Comparison of ENCODE assay signal across 25 cellular contexts in genomic region chr12:85356596-85357385, GRCh38.
DNase-seq lines count a peak whose midpoint lies in the region; ATAC-seq, FAIRE-seq and TF ChIP-seq lines count a peak whose summit lies in the region.
"Had no signal": no experiment of that assay in that cellular context is flagged by ENCODE, and none has a peak within 500 bp of the region (broad histone marks: within the 10 kb centered on the region; RNA-seq: fewer than 3 reads in every experiment).

No MANE protein-coding gene starts in this region.

- TF ChIP-seq POLR2A in endothelial cell of umbilical vein (IDR thresholded peaks at IDR 0.05; ENCODE audit: low read depth, low read length), result no peak

- H3K27ac Mint-ChIP-seq in GM23338 (peak overlapping the region; percentile 78; the same call in 1 of the 2 replicates), progenitor cell of endocrine pancreas (peak overlapping the region; percentile 17)
- H3K27ac Mint-ChIP-seq: CD4-positive, CD25-positive, alpha-beta regulatory T cell had no signal

- H3K4me3 ChIP-seq in GM23338 (no peak overlapping the region), RWPE2 (ENCODE audit: severe bottlenecking) (no peak overlapping the region), endothelial cell of umbilical vein (replicated peaks in 1 of 3; ENCODE audit: insufficient read depth in 1 of 3, low read depth in 1 of 3, low read length in 3 of 3) (no peak overlapping the region)
- H3K4me3 ChIP-seq: K562, Peyer's patch had no signal

- no peaks in the 10 kb centered on the region for H3K9me3 ChIP-seq in RWPE2 (ENCODE audit: severe bottlenecking)
- H3K9me3 ChIP-seq in endothelial cell of umbilical vein (replicated peaks; ENCODE audit: control insufficient read depth, insufficient read depth, low read length), result no peaks in the 10 kb centered on the region
- H3K9me3 ChIP-seq: Caco-2, Peyer's patch had no signal

- CTCF ChIA-PET in endothelial cell of umbilical vein (lab: Charles Lee), result interaction anchor here (1.2 to 2.2 kb wide), 8 partner anchors 12 to 50 kb away, joined by 3 to 8 read pairs (median 4); no protein-coding TSS in a partner anchor

- H4K20me1 ChIP-seq in GM23338 (replicated peaks; ENCODE audit: insufficient read depth) (no peaks in the 10 kb centered on the region), endothelial cell of umbilical vein (replicated peaks; ENCODE audit: control insufficient read depth, extremely low read depth, insufficient read depth, low read length) (no peaks in the 10 kb centered on the region)

- H3K27me3 Mint-ChIP-seq in GM23338 (ENCODE audit: insufficient read depth, low read depth, poor library complexity), result no peaks in the 10 kb centered on the region
- H3K27me3 Mint-ChIP-seq in progenitor cell of endocrine pancreas, result no peaks in the 10 kb centered on the region
- H3K27me3 Mint-ChIP-seq: CD4-positive, CD25-positive, alpha-beta regulatory T cell had no signal

- intact Hi-C loops in endothelial cell of umbilical vein (cut with micrococcal nuclease), result no loop called here

- H3K4me1 Mint-ChIP-seq in GM23338 (peaks cover 20% of the 10 kb centered on the region), progenitor cell of endocrine pancreas (ENCODE audit: low read depth) (peaks cover 35% of the 10 kb centered on the region)
- H3K4me1 Mint-ChIP-seq: CD4-positive, CD25-positive, alpha-beta regulatory T cell had no signal

- no peak for TF ChIP-seq CTCF in GM23338 (conservative IDR thresholded peaks at IDR 0.05; ENCODE audit: low read depth in 2 of 2)
- no peak for TF ChIP-seq CTCF in RWPE2 (IDR thresholded peaks at IDR 0.05; ENCODE audit: poor library complexity, severe bottlenecking)
- no peak for TF ChIP-seq CTCF in endothelial cell of umbilical vein (IDR thresholded peaks at IDR 0.05; ENCODE audit: extremely low read depth in 1 of 2, insufficient read depth in 1 of 2, low read depth in 1 of 2, low read length in 2 of 2)
- TF ChIP-seq CTCF in progenitor cell of endocrine pancreas (IDR thresholded peaks at IDR 0.05; ENCODE audit: unreplicated experiment), result no peak

- DNase-seq in GM23338 (ENCODE audit: low spot score) (no peak), RWPE2 (ENCODE audit: low spot score) (no peak), endothelial cell of umbilical vein (ENCODE audit: low read depth, low spot score) (peak; percentile 87), progenitor cell of endocrine pancreas (ENCODE audit: low spot score, unreplicated experiment) (no peak), NCI-H1092 treated with DMSO at 0.1 percent for 48 hours (lab: John Stamatoyannopoulos, UW) (no peak), COLO668 (lab: John Stamatoyannopoulos, UW; ENCODE audit: unreplicated experiment) (no peak), SW 1271 (lab: John Stamatoyannopoulos, UW) (no peak)
- DNase-seq: CD4-positive, CD25-positive, alpha-beta regulatory T cell; DMS 273 treated with DMSO at 0.1 percent for 48 hours; DND-41; H7; NCI-H1105; NCI-H146; NCI-H2029; NCI-H2227 treated with DMSO at 0.1 percent for 48 hours; NCI-H510A; NCI-H748 treated with DMSO at 0.1 percent for 48 hours; Peyer's patch had no signal

- peaks cover 18% of the 10 kb centered on the region for H3K4me1 ChIP-seq in GM23338 (ENCODE audit: insufficient read depth)
- peaks cover 7% of the 10 kb centered on the region for H3K4me1 ChIP-seq in RWPE2 (ENCODE audit: insufficient read depth, poor library complexity, severe bottlenecking)
- peaks cover 15% of the 10 kb centered on the region for H3K4me1 ChIP-seq in endothelial cell of umbilical vein (ENCODE audit: control insufficient read depth, extremely low read depth, insufficient read depth, low read length)
- H3K4me1 ChIP-seq: Peyer's patch had no signal

- POLR2A ChIA-PET in endothelial cell of umbilical vein (lab: Charles Lee), result no interaction called here

- ATAC-seq in GM23338 (no peak), RWPE2 (ENCODE audit: low read depth) (peak; percentile 81), GM19035 (IDR thresholded peaks at IDR 0.05; ENCODE audit: unreplicated experiment) (no peak)
- ATAC-seq: HepG2, K562, Right ventricle myocardium inferior had no signal

- H3K36me3 Mint-ChIP-seq in GM23338 (ENCODE audit: low read depth), result no peaks in the 10 kb centered on the region
- H3K36me3 Mint-ChIP-seq in progenitor cell of endocrine pancreas (ENCODE audit: insufficient read depth), result peaks cover 4% of the 10 kb centered on the region
- H3K36me3 Mint-ChIP-seq: CD4-positive, CD25-positive, alpha-beta regulatory T cell had no signal

- no peaks in the 10 kb centered on the region for H3K9me1 ChIP-seq in endothelial cell of umbilical vein (replicated peaks; ENCODE audit: control insufficient read depth, extremely low read depth, insufficient read depth, low read length)

- H3K9me3 Mint-ChIP-seq in GM23338 (no peaks in the 10 kb centered on the region), progenitor cell of endocrine pancreas (ENCODE audit: low read depth) (peaks cover 11% of the 10 kb centered on the region)

- H3K79me2 ChIP-seq in GM23338 (replicated peaks; ENCODE audit: insufficient read depth) (no peaks in the 10 kb centered on the region), endothelial cell of umbilical vein (ENCODE audit: control insufficient read depth, insufficient read depth, low read length) (no peaks in the 10 kb centered on the region)

- H3K4me3 Mint-ChIP-seq in GM23338 (no peak overlapping the region), progenitor cell of endocrine pancreas (ENCODE audit: low read depth) (no peak overlapping the region)
- H3K4me3 Mint-ChIP-seq: CD4-positive, CD25-positive, alpha-beta regulatory T cell had no signal

- no peak overlapping the region for H3K9ac ChIP-seq in endothelial cell of umbilical vein (replicated peaks; ENCODE audit: extremely low read depth, insufficient read depth, low read length)

- H3K27me3 ChIP-seq in GM23338 (ENCODE audit: insufficient read depth) (no peaks in the 10 kb centered on the region), RWPE2 (ENCODE audit: insufficient read depth, poor library complexity, severe bottlenecking) (no peaks in the 10 kb centered on the region), endothelial cell of umbilical vein (ENCODE audit: control insufficient read depth in 2 of 2, insufficient read depth in 2 of 2, low read length in 2 of 2) (no peaks in the 10 kb centered on the region)
- H3K27me3 ChIP-seq: Peyer's patch had no signal

- H3K9me2 ChIP-seq in GM23338 (ENCODE audit: insufficient read depth), result no peaks in the 10 kb centered on the region

- H3K4me2 ChIP-seq in GM23338, result peak overlapping the region; percentile 13; the same call in 1 of the 2 replicates
- H3K4me2 ChIP-seq in endothelial cell of umbilical vein (ENCODE audit: insufficient read depth, low read length), result peak overlapping the region; percentile 38

- no TSS peak for BruUV-seq in endothelial cell of umbilical vein (replicated peaks; lab: Mats Ljungman, UMichigan)

- no peak overlapping the region for H2AFZ ChIP-seq in GM23338
- peak overlapping the region; percentile 76 for H2AFZ ChIP-seq in endothelial cell of umbilical vein (ENCODE audit: low read depth, low read length)

- H3K27ac ChIP-seq in GM23338 (ENCODE audit: low read depth) (no peak overlapping the region), RWPE2 (ENCODE audit: poor library complexity, severe bottlenecking) (no peak overlapping the region), endothelial cell of umbilical vein (ENCODE audit: insufficient read depth, low read depth, low read length) (peak overlapping the region; percentile 40)
- H3K27ac ChIP-seq: Peyer's patch had no signal

- no peaks in the 10 kb centered on the region for H3K36me3 ChIP-seq in GM23338 (ENCODE audit: insufficient read depth)
- no peaks in the 10 kb centered on the region for H3K36me3 ChIP-seq in RWPE2 (ENCODE audit: low read depth)
- no peaks in the 10 kb centered on the region for H3K36me3 ChIP-seq in endothelial cell of umbilical vein (ENCODE audit: control insufficient read depth in 2 of 2, extremely low read depth in 1 of 2, insufficient read depth in 2 of 2, low read length in 2 of 2)
- H3K36me3 ChIP-seq: Peyer's patch had no signal

- H3F3A ChIP-seq in GM23338 (replicated peaks; ENCODE audit: low read depth), result no peaks in the 10 kb centered on the region

- FAIRE-seq in endothelial cell of umbilical vein (lab: Jason Lieb, UNC), result peak; percentile 84
- FAIRE-seq: GM18507, GM19239, HepG2, K562 had no signal

- dilution Hi-C loops in endothelial cell of umbilical vein (cut with MboI; ENCODE audit: extremely low pct_ligation_motif_present, low sequenced_read_pairs), result no loop called here

TF ChIP-seq in GM23338, 12 proteins besides CTCF, POLR2A, EP300 and RAD21 (continues in another document):
- TF ChIP-seq NANOG (IDR thresholded peaks at IDR 0.05; ENCODE audit: borderline replicate concordance) (no peak), ZNF114 (CRISPR knock-in tag; IDR thresholded peaks at IDR 0.05) (no peak), EZH2 (IDR thresholded peaks at IDR 0.05; ENCODE audit: low read depth, unreplicated experiment) (no peak), ZNF331 (CRISPR knock-in tag; IDR thresholded peaks at IDR 0.05; ENCODE audit: low read depth) (no peak), POLR2AphosphoS5 (IDR thresholded peaks at IDR 0.05; ENCODE audit: low read depth) (no peak)
- TF ChIP-seq, protein P1, sequence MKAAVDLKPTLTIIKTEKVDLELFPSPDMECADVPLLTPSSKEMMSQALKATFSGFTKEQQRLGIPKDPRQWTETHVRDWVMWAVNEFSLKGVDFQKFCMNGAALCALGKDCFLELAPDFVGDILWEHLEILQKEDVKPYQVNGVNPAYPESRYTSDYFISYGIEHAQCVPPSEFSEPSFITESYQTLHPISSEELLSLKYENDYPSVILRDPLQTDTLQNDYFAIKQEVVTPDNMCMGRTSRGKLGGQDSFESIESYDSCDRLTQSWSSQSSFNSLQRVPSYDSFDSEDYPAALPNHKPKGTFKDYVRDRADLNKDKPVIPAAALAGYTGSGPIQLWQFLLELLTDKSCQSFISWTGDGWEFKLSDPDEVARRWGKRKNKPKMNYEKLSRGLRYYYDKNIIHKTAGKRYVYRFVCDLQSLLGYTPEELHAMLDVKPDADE (IDR thresholded peaks at IDR 0.05), result no peak

TF ChIP-seq in endothelial cell of umbilical vein, 7 proteins besides CTCF, POLR2A, EP300 and RAD21:
- peak; percentile 37 for TF ChIP-seq GATA2 (IDR thresholded peaks at IDR 0.05; ENCODE audit: insufficient read depth, insufficient read length, low read depth, low read length)
- no peak for TF ChIP-seq EZH2 (IDR thresholded peaks at IDR 0.05; ENCODE audit: borderline replicate concordance, low read depth, low read length, severe bottlenecking)
- no peak for TF ChIP-seq MYC (IDR thresholded peaks at IDR 0.05; ENCODE audit: low read depth, low read length)
- TF ChIP-seq JUN (IDR thresholded peaks at IDR 0.05; ENCODE audit: borderline replicate concordance, insufficient read depth, insufficient read length, low read depth), result peak; percentile 9
- TF ChIP-seq FOS (IDR thresholded peaks at IDR 0.05; ENCODE audit: borderline replicate concordance, insufficient read depth, low read length), result peak; percentile 20
- no peak for TF ChIP-seq POLR2AphosphoS5 (IDR thresholded peaks at IDR 0.05; ENCODE audit: insufficient read depth, low read depth, low read length)
- TF ChIP-seq MAX (IDR thresholded peaks at IDR 0.05; ENCODE audit: insufficient read depth, insufficient read length), result no peak
